In genomic region chr17:47620503-47621245, GRCh38 we compare ENCODE assay signal across 10 cellular contexts. TPM values are rescaled to one million over a fixed set of nuclear protein-coding genes. Genes with fewer than 3 reads are reported as not detected.
DNase-seq lines count a peak whose midpoint lies in the region; ATAC-seq and TF ChIP-seq lines count a peak whose summit lies in the region.
"Had no signal": no experiment of that assay in that cellular context is flagged by ENCODE, and none has a peak within 500 bp of the region (broad histone marks: within the 10 kb centered on the region; RNA-seq: fewer than 3 reads in every experiment).

No MANE protein-coding gene starts in this region.

- no peaks in the 10 kb centered on the region for H3K27me3 Mint-ChIP-seq in activated T-cell treated with anti-CD3 and anti-CD28 coated beads, Interleukin-2, amount 50 U/mL, for 24 hours
- no peaks in the 10 kb centered on the region for H3K27me3 Mint-ChIP-seq in T-cell
- H3K27me3 Mint-ChIP-seq in immature natural killer cell (ENCODE audit: low read depth in 3 of 3): peaks cover 0 to 4% (median 0%) of the 10 kb centered on the region in 3 donors
- H3K27me3 Mint-ChIP-seq in stimulated activated naive CD8-positive, alpha-beta T cell treated with anti-CD3 and anti-CD28 coated beads, Interleukin-15, amount 100 ng/mL, for 72 hours: no peaks in the 10 kb centered on the region

- ATAC-seq in T-cell (replicated peaks in 1 of 4) (no peak), GM19452 (IDR thresholded peaks at IDR 0.05; ENCODE audit: unreplicated experiment) (no peak)
- ATAC-seq in stimulated activated naive CD8-positive, alpha-beta T cell treated with anti-CD3 and anti-CD28 coated beads, Interleukin-15, amount 100 ng/mL, for 72 hours: peak; percentile 97
- ATAC-seq: mucosa of descending colon had no signal

- no peak overlapping the region for H3K4me3 Mint-ChIP-seq in activated T-cell treated with anti-CD3 and anti-CD28 coated beads, Interleukin-2, amount 50 U/mL, for 24 hours
- H3K4me3 Mint-ChIP-seq in T-cell (no peak overlapping the region), immature natural killer cell (peak overlapping the region in 1 of 5 donors; percentile 10)
- peak overlapping the region; percentile 25 to 51 for H3K4me3 Mint-ChIP-seq in stimulated activated naive CD8-positive, alpha-beta T cell treated with anti-CD3 and anti-CD28 coated beads, Interleukin-15, amount 100 ng/mL, for 72 hours

- no peaks in the 10 kb centered on the region for H3K9me3 ChIP-seq in WERI-Rb-1 (ENCODE audit: severe bottlenecking)
- H3K9me3 ChIP-seq: mucosa of descending colon had no signal

- no peak for DNase-seq in activated T-cell treated with anti-CD3 and anti-CD28 coated beads, Interleukin-2, amount 50 U/mL, for 24 hours
- DNase-seq in activated T-cell treated with anti-CD3 and anti-CD28 coated beads for 4 hours (no peak), T-cell (no peak), immature natural killer cell (no peak), activated gamma-delta T cell (lab: John Stamatoyannopoulos, UW) (no peak), WERI-Rb-1 (no peak)
- peak in 1 of 2 donors; percentile 2 for DNase-seq in stimulated activated naive CD8-positive, alpha-beta T cell treated with anti-CD3 and anti-CD28 coated beads, Interleukin-15, amount 100 ng/mL, for 72 hours
- DNase-seq: mucosa of descending colon, NCI-H187 treated with DMSO at 0.1 percent for 48 hours had no signal

- no peaks in the 10 kb centered on the region for H3K27me3 ChIP-seq in WERI-Rb-1 (ENCODE audit: insufficient read depth, low read depth, severe bottlenecking)

- H3K27ac Mint-ChIP-seq in activated T-cell treated with anti-CD3 and anti-CD28 coated beads, Interleukin-2, amount 50 U/mL, for 24 hours: peak overlapping the region; percentile 86
- H3K27ac Mint-ChIP-seq in T-cell (peak overlapping the region; percentile 14 to 62), immature natural killer cell (peak overlapping the region; percentile 41 to 81 (median 62))
- H3K27ac Mint-ChIP-seq in stimulated activated naive CD8-positive, alpha-beta T cell treated with anti-CD3 and anti-CD28 coated beads, Interleukin-15, amount 100 ng/mL, for 72 hours: peak overlapping the region; percentile 78 to 93

- no peak overlapping the region for H3K4me3 ChIP-seq in WERI-Rb-1 (ENCODE audit: low read depth, low read length)
- H3K4me3 ChIP-seq: mucosa of descending colon had no signal

- CTCF ChIA-PET in T-cell (lab: Charles Lee): no interaction called here

- H3K27ac ChIP-seq in WERI-Rb-1: no peak overlapping the region

- H3K36me3 Mint-ChIP-seq in activated T-cell treated with anti-CD3 and anti-CD28 coated beads, Interleukin-2, amount 50 U/mL, for 24 hours (ENCODE audit: low read depth): peaks cover 75% of the 10 kb centered on the region
- peaks cover 39% of the 10 kb centered on the region for H3K36me3 Mint-ChIP-seq in T-cell
- peaks cover 11 to 35% (median 21%) of the 10 kb centered on the region in 3 donors for H3K36me3 Mint-ChIP-seq in immature natural killer cell

- peaks cover 23% of the 10 kb centered on the region for H3K4me1 Mint-ChIP-seq in activated T-cell treated with anti-CD3 and anti-CD28 coated beads, Interleukin-2, amount 50 U/mL, for 24 hours (ENCODE audit: low read depth)
- H3K4me1 Mint-ChIP-seq in T-cell (peaks cover 0 to 14% (median 12%) of the 10 kb centered on the region in 3 donors), immature natural killer cell (peaks cover 2 to 6% of the 10 kb centered on the region in 2 donors)
- H3K4me1 Mint-ChIP-seq in stimulated activated naive CD8-positive, alpha-beta T cell treated with anti-CD3 and anti-CD28 coated beads, Interleukin-15, amount 100 ng/mL, for 72 hours: peaks cover 33% of the 10 kb centered on the region

- no peaks in the 10 kb centered on the region for H3K9me3 Mint-ChIP-seq in activated T-cell treated with anti-CD3 and anti-CD28 coated beads, Interleukin-2, amount 50 U/mL, for 24 hours
- no peaks in the 10 kb centered on the region for H3K9me3 Mint-ChIP-seq in T-cell
- no peaks in the 10 kb centered on the region for H3K9me3 Mint-ChIP-seq in immature natural killer cell
- no peaks in the 10 kb centered on the region for H3K9me3 Mint-ChIP-seq in stimulated activated naive CD8-positive, alpha-beta T cell treated with anti-CD3 and anti-CD28 coated beads, Interleukin-15, amount 100 ng/mL, for 72 hours

- POLR2A ChIA-PET in T-cell (lab: Charles Lee): no interaction called here

- H3K36me3 ChIP-seq in WERI-Rb-1: peaks cover 77% of the 10 kb centered on the region

- no peak for TF ChIP-seq CTCF in WERI-Rb-1 (IDR thresholded peaks at IDR 0.05; ENCODE audit: low read depth, low read length)

RNA-seq across cellular contexts. Expression of gene KPNB1, which starts 29.0 kb away (rescaled TPM):
- 100 to 1,000 TPM; 216 to 262 (median 240) TPM for total RNA-seq in T-cell
- 10 to 100 TPM; 15.8 to 27.9 (median 17.3) TPM for polyA plus RNA-seq in immature natural killer cell

Comparison
In these comparisons a context has a peak if more than half of its experiments do, and no peak if none do; other contexts are left out.
1. H3K4me3 Mint-ChIP-seq: peak in stimulated activated naive CD8-positive, alpha-beta T cell treated with anti-CD3 and anti-CD28 coated beads, Interleukin-15, amount 100 ng/mL, for 72 hours (2 of 2); none in activated T-cell treated with anti-CD3 and anti-CD28 coated beads, Interleukin-2, amount 50 U/mL, for 24 hours (single experiment) and T-cell (0 of 3).
2. Peak in every context shown above with its lines, with median percentiles within 50 percentile points of each other: H3K27ac Mint-ChIP-seq.